28 cellular contexts compared by ENCODE assay signal in genomic region chr2:130997198-130997597, GRCh38.
"Had no signal": no experiment of that assay in that cellular context is flagged by ENCODE, and none has a peak within 500 bp of the region (broad histone marks: within the 10 kb centered on the region; RNA-seq: fewer than 3 reads in every experiment).

No MANE protein-coding gene starts in this region.

- FAIRE-seq: endometrium, endothelial cell of umbilical vein, frontal cortex had no signal

- DNase-seq: colonic mucosa; cortex of kidney; dermis blood vessel endothelial cell; dorsolateral prefrontal cortex; effector CD4-positive, alpha-beta T cell; effector CD8-positive, alpha-beta T cell; effector memory CD4-positive, alpha-beta T cell; effector memory CD8-positive, alpha-beta T cell; endodermal cell; erythroblast; esophagus squamous epithelium; foreskin fibroblast; foreskin keratinocyte; foreskin melanocyte; gastrocnemius medialis; glutamatergic neuron; heart left ventricle; heart right ventricle had no signal

- H3K4me3 ChIP-seq: colonic mucosa, coronary artery, dorsolateral prefrontal cortex, esophagus muscularis mucosa, esophagus squamous epithelium, gastrocnemius medialis, gastroesophageal sphincter, heart left ventricle, heart right ventricle, hepatocyte had no signal

- H3K4me1 ChIP-seq: colonic mucosa, esophagus muscularis mucosa, esophagus squamous epithelium, foreskin keratinocyte, gastrocnemius medialis, gastroesophageal sphincter, heart left ventricle, heart right ventricle had no signal

- ATAC-seq: effector memory CD8-positive, alpha-beta T cell; esophagus mucosa; foreskin keratinocyte; gastrocnemius medialis; gastroesophageal sphincter; heart left ventricle; heart right ventricle had no signal

- H3K9me3 Mint-ChIP-seq: dendritic cell treated with granulocyte-macrophage colony-stimulating factor and Interleukin-4, amounts not matched to agents 40 ng/mL and 50 ng/mL, for 4 days; effector memory CD8-positive, alpha-beta T cell had no signal

- H3K27me3 ChIP-seq: colonic mucosa, dorsolateral prefrontal cortex, esophagus squamous epithelium, foreskin keratinocyte, hepatocyte had no signal

- H3K9me3 ChIP-seq: colonic mucosa, esophagus muscularis mucosa, esophagus squamous epithelium, gastrocnemius medialis, gastroesophageal sphincter, heart left ventricle, heart right ventricle had no signal

- H3K27ac ChIP-seq: colonic mucosa, coronary artery, dorsolateral prefrontal cortex, epithelial cell of prostate, esophagus muscularis mucosa, esophagus squamous epithelium, foreskin keratinocyte, gastrocnemius medialis, gastroesophageal sphincter, heart left ventricle, heart right ventricle, hepatocyte had no signal

- H3K4me3 Mint-ChIP-seq: dendritic cell treated with granulocyte-macrophage colony-stimulating factor and Interleukin-4, amounts not matched to agents 40 ng/mL and 50 ng/mL, for 4 days; effector memory CD8-positive, alpha-beta T cell; endodermal cell had no signal

- H3K27ac Mint-ChIP-seq: dendritic cell treated with granulocyte-macrophage colony-stimulating factor and Interleukin-4, amounts not matched to agents 40 ng/mL and 50 ng/mL, for 4 days; effector memory CD8-positive, alpha-beta T cell; endodermal cell had no signal

- H3K36me3 ChIP-seq: colonic mucosa, esophagus muscularis mucosa, gastrocnemius medialis, gastroesophageal sphincter, heart left ventricle, heart right ventricle had no signal

- H3K4me2 ChIP-seq: hepatocyte had no signal

- H3K79me2 ChIP-seq: hepatocyte had no signal

- H2AFZ ChIP-seq: hepatocyte had no signal
